In genomic region chr2:204240961-204241360, GRCh38 we compare ENCODE assay signal across 30 cellular contexts.
A peak's percentile ranks its signal among the peaks of the same experiment; 100 is the strongest.
DNase-seq lines count a peak whose midpoint lies in the region; TF ChIP-seq lines count a peak whose summit lies in the region.
"Had no signal": no experiment of that assay in that cellular context is flagged by ENCODE, and none has a peak within 500 bp of the region (broad histone marks: within the 10 kb centered on the region; RNA-seq: fewer than 3 reads in every experiment).

No MANE protein-coding gene starts in this region.

- no peak overlapping the region for H3K4me3 ChIP-seq in neural cell (ENCODE audit: low read length)
- no peak overlapping the region for H3K4me3 ChIP-seq in tibial artery
- H3K4me3 ChIP-seq: A549; BLaER1; BLaER1 treated with 17β-estradiol and CSF1 and Interleukin-3, amounts not matched to agents 10 nM and 100 nM had no signal

- H3K9me3 ChIP-seq in neural cell (ENCODE audit: low read length) (no peaks in the 10 kb centered on the region), tibial artery (no peaks in the 10 kb centered on the region)
- H3K9me3 ChIP-seq: A549; BE2C; BLaER1; BLaER1 treated with 17β-estradiol and CSF1 and Interleukin-3, amounts not matched to agents 10 nM and 100 nM; Caco-2 had no signal

- TF ChIP-seq CTCF in glutamatergic neuron (IDR thresholded peaks at IDR 0.05; ENCODE audit: partially characterized antibody, unreplicated experiment) (no peak), neural cell (IDR thresholded peaks at IDR 0.05; ENCODE audit: poor library complexity, severe bottlenecking) (no peak), tibial artery (IDR thresholded peaks at IDR 0.05) (no peak)

- H3K9me2 ChIP-seq in neural cell (ENCODE audit: insufficient read depth, low read length), result no peaks in the 10 kb centered on the region

- peaks cover 11% of the 10 kb centered on the region for H3K4me1 Mint-ChIP-seq in glutamatergic neuron (ENCODE audit: low read depth, unreplicated experiment)
- H3K4me1 Mint-ChIP-seq: B cell, CD14-positive monocyte had no signal

- H3K9ac ChIP-seq in neural cell (ENCODE audit: low read length), result no peak overlapping the region
- H3K9ac ChIP-seq: BLaER1; BLaER1 treated with 17β-estradiol and CSF1 and Interleukin-3, amounts not matched to agents 10 nM and 100 nM had no signal

- peaks cover 0 to 23% (median 2%) of the 10 kb centered on the region in 4 donors for H3K4me1 ChIP-seq in tibial artery
- H3K4me1 ChIP-seq: A549, BLaER1, Caco-2 had no signal

- no peak overlapping the region for H3K4me3 Mint-ChIP-seq in glutamatergic neuron (ENCODE audit: unreplicated experiment)
- H3K4me3 Mint-ChIP-seq: B cell; CD14-positive monocyte; CD4-positive, alpha-beta memory T cell; CD4-positive, alpha-beta T cell; CD4-positive, CD25-positive, alpha-beta regulatory T cell; CD8-positive, alpha-beta memory T cell; CD8-positive, alpha-beta T cell had no signal

- peaks cover 4% of the 10 kb centered on the region for H3K27me3 Mint-ChIP-seq in glutamatergic neuron (ENCODE audit: unreplicated experiment)
- H3K27me3 Mint-ChIP-seq: CD4-positive, alpha-beta T cell had no signal

- H3K4me2 ChIP-seq in neural cell (ENCODE audit: low read length), result no peak overlapping the region
- H3K4me2 ChIP-seq: A549; BLaER1; BLaER1 treated with 17β-estradiol and CSF1 and Interleukin-3, amounts not matched to agents 10 nM and 100 nM had no signal

- DNase-seq in glutamatergic neuron, result no peak
- no peak for DNase-seq in effector CD8-positive, alpha-beta T cell (lab: John Stamatoyannopoulos, UW)
- DNase-seq in tibial artery, result no peak
- DNase-seq: 8988T; ACHN; AML-193; BE2C; C1 segment of cervical spinal cord; Caco-2; Calu3; CD4-positive, alpha-beta memory T cell; CD4-positive, alpha-beta T cell; CD4-positive, CD25-positive, alpha-beta regulatory T cell; CD8-positive, alpha-beta memory T cell; CD8-positive, alpha-beta T cell; COR-L47; DMS 273 treated with DMSO at 0.1 percent for 48 hours; DMS153; DMS79; DMS79 treated with DMSO at 0.1 percent for 48 hours; DND-41; EL had no signal

- H3K27me3 ChIP-seq in neural cell (ENCODE audit: insufficient read depth, low read depth, low read length) (no peaks in the 10 kb centered on the region), tibial artery (no peaks in the 10 kb centered on the region)
- H3K27me3 ChIP-seq: BE2C; BLaER1; BLaER1 treated with 17β-estradiol and CSF1 and Interleukin-3, amounts not matched to agents 10 nM and 100 nM had no signal

- H3K27ac ChIP-seq in neural cell (ENCODE audit: low read length), result no peak overlapping the region
- no peak overlapping the region for H3K27ac ChIP-seq in tibial artery
- H3K27ac ChIP-seq: 22Rv1; A549; BLaER1; BLaER1 treated with 17β-estradiol and CSF1 and Interleukin-3, amounts not matched to agents 10 nM and 100 nM; C4-2B had no signal

- no peaks in the 10 kb centered on the region for H3K79me2 ChIP-seq in neural cell (replicated peaks; ENCODE audit: insufficient read depth, low read length)

- no peaks in the 10 kb centered on the region for H3K36me3 ChIP-seq in neural cell (ENCODE audit: insufficient read depth, low read length)
- no peaks in the 10 kb centered on the region for H3K36me3 ChIP-seq in tibial artery
- H3K36me3 ChIP-seq: BE2C; BLaER1; BLaER1 treated with 17β-estradiol and CSF1 and Interleukin-3, amounts not matched to agents 10 nM and 100 nM had no signal

- intact Hi-C loops in tibial artery (cut with DNase I; ENCODE audit: low total_unique reads), result no loop called here

- no peak overlapping the region for H2AFZ ChIP-seq in neural cell (ENCODE audit: low read depth, low read length)

- no peaks in the 10 kb centered on the region for H3F3A ChIP-seq in neural cell (ENCODE audit: insufficient read depth, low read length, poor library complexity, severe bottlenecking)

- H4K20me1 ChIP-seq in neural cell (ENCODE audit: insufficient read depth), result no peaks in the 10 kb centered on the region
- H4K20me1 ChIP-seq: BLaER1; BLaER1 treated with 17β-estradiol and CSF1 and Interleukin-3, amounts not matched to agents 10 nM and 100 nM had no signal

- TF ChIP-seq RAD21 in neural cell (conservative IDR thresholded peaks at IDR 0.05), result no peak

- no peaks in the 10 kb centered on the region for H3K36me3 Mint-ChIP-seq in glutamatergic neuron (ENCODE audit: unreplicated experiment)
- H3K36me3 Mint-ChIP-seq: CD14-positive monocyte; CD4-positive, alpha-beta memory T cell; CD4-positive, CD25-positive, alpha-beta regulatory T cell; CD8-positive, alpha-beta memory T cell; CD8-positive, alpha-beta T cell had no signal

- H3K9me3 Mint-ChIP-seq in glutamatergic neuron (ENCODE audit: unreplicated experiment), result peaks cover 5% of the 10 kb centered on the region
- H3K9me3 Mint-ChIP-seq: CD4-positive, alpha-beta memory T cell; CD4-positive, alpha-beta T cell; CD8-positive, alpha-beta memory T cell; CD8-positive, alpha-beta T cell had no signal

- peak; percentile 96 for TF ChIP-seq EP300 in neural cell (conservative IDR thresholded peaks at IDR 0.05; ENCODE audit: poor library complexity, severe bottlenecking)

- H3K27ac Mint-ChIP-seq in glutamatergic neuron (ENCODE audit: unreplicated experiment), result peak overlapping the region; percentile 89
- H3K27ac Mint-ChIP-seq: B cell; CD14-positive monocyte; CD4-positive, alpha-beta memory T cell; CD4-positive, alpha-beta T cell; CD4-positive, CD25-positive, alpha-beta regulatory T cell; CD8-positive, alpha-beta memory T cell; CD8-positive, alpha-beta T cell had no signal

TF ChIP-seq in neural cell, 6 proteins besides CTCF, POLR2A, EP300 and RAD21:
- TF ChIP-seq EZH2 (IDR thresholded peaks at IDR 0.05; ENCODE audit: borderline replicate concordance, insufficient read depth, low read length, poor library complexity, severe bottlenecking) (no peak), MXI1 (conservative IDR thresholded peaks at IDR 0.05; ENCODE audit: poor library complexity, severe bottlenecking) (no peak), TAF1 (IDR thresholded peaks at IDR 0.05; ENCODE audit: low read depth) (no peak), POLR2AphosphoS5 (IDR thresholded peaks at IDR 0.05) (peak; percentile 80)
